Comparison of ENCODE assay signal across 37 cellular contexts in genomic region chr5:150895431-150896428, GRCh38. TPM values are rescaled to one million over a fixed set of nuclear protein-coding genes. Genes with fewer than 3 reads are reported as not detected.
DNase-seq lines count a peak whose midpoint lies in the region; ATAC-seq, FAIRE-seq and TF ChIP-seq lines count a peak whose summit lies in the region.
"Had no signal": no experiment of that assay in that cellular context is flagged by ENCODE, and none has a peak within 500 bp of the region (broad histone marks: within the 10 kb centered on the region; RNA-seq: fewer than 3 reads in every experiment).

No MANE protein-coding gene starts in this region.

- no peak overlapping the region for H2AK9ac ChIP-seq in IMR-90 (replicated peaks; ENCODE audit: low read depth, low read length, poor library complexity)

- H3K23ac ChIP-seq in IMR-90 (ENCODE audit: low read depth, low read length) (no peak overlapping the region), H1 (ENCODE audit: insufficient read length) (no peak overlapping the region)

- H4K91ac ChIP-seq in IMR-90 (ENCODE audit: insufficient read depth, low read depth, low read length) (no peak overlapping the region), H1 (replicated peaks; ENCODE audit: insufficient read length, low read length) (no peak overlapping the region)

- no peak overlapping the region for H2AK5ac ChIP-seq in IMR-90 (ENCODE audit: low read depth, low read length)
- H2AK5ac ChIP-seq in H1 (ENCODE audit: low read depth, low read length) = no peak overlapping the region

- H4K8ac ChIP-seq in IMR-90 (ENCODE audit: low read depth in 2 of 2, low read length in 2 of 2) (no peak overlapping the region), H1 (ENCODE audit: extremely low read depth, insufficient read depth, low read length) (no peak overlapping the region)

- H2BK12ac ChIP-seq in H1 (ENCODE audit: low read depth, low read length) = no peak overlapping the region

- dilution Hi-C loops in IMR-90 (cut with HindIII; ENCODE audit: low sequenced_read_pairs, unreplicated experiment) = no loop called here

- intact Hi-C loops in IMR-90 (cut with micrococcal nuclease) (no loop called here), testis (cut with DNase I; ENCODE audit: low total_unique reads) (no loop called here)

- H3K56ac ChIP-seq in IMR-90 (ENCODE audit: extremely low read depth, insufficient read depth, low read length) (no peak overlapping the region), H1 (replicated peaks; ENCODE audit: insufficient read length, low read depth, low read length) (no peak overlapping the region)

- no peaks in the 10 kb centered on the region for H3K79me1 ChIP-seq in IMR-90 (ENCODE audit: low read depth in 1 of 2, low read length in 2 of 2)
- H3K79me1 ChIP-seq in H1 (ENCODE audit: low read depth, low read length) = no peaks in the 10 kb centered on the region

- POLR2A ChIA-PET in IMR-90 (lab: Charles Lee; ENCODE audit: unreplicated experiment) = no interaction called here
- POLR2A ChIA-PET in H1 (lab: Charles Lee; ENCODE audit: partially characterized antibody) = no interaction called here

- no peak overlapping the region for H3K4me3 ChIP-seq in GM23248
- no peak overlapping the region for H3K4me3 ChIP-seq in IMR-90 (ENCODE audit: insufficient read depth, low read depth, low read length)
- H3K4me3 ChIP-seq in H1 (ENCODE audit: extremely low read depth in 1 of 4, insufficient read depth in 2 of 4, low read depth in 3 of 4, low read length in 4 of 4) = peak overlapping the region in 1 of 4 experiments; percentile 36; a peak in 3 of 8 replicates
- peak overlapping the region; percentile 7 to 57 for H3K4me3 ChIP-seq in muscle layer of duodenum (ENCODE audit: low read depth in 1 of 2, low read length in 2 of 2)
- H3K4me3 ChIP-seq in BE2C (ENCODE audit: low read depth, low read length) = no peak overlapping the region
- H3K4me3 ChIP-seq in testis = no peak overlapping the region
- H3K4me3 ChIP-seq: heart left ventricle, lung, pancreas, thoracic aorta, vagina had no signal

- H3K4me2 ChIP-seq in GM23248 (ENCODE audit: unreplicated experiment) (no peak overlapping the region), IMR-90 (ENCODE audit: low read depth, low read length) (no peak overlapping the region), H1 (ENCODE audit: insufficient read depth in 1 of 2, low read depth in 2 of 2, low read length in 2 of 2) (no peak overlapping the region)

- H4K20me1 ChIP-seq in GM23248 (ENCODE audit: insufficient read depth) (no peaks in the 10 kb centered on the region), IMR-90 (ENCODE audit: insufficient read depth, low read length) (no peaks in the 10 kb centered on the region), H1 (replicated peaks in 1 of 2; ENCODE audit: control insufficient read depth in 1 of 2, insufficient read depth in 2 of 2, low read length in 2 of 2) (no peaks in the 10 kb centered on the region)

- BruUV-seq in IMR-90 (replicated peaks; lab: Mats Ljungman, UMichigan) = TSS peak; percentile 52

- H3K14ac ChIP-seq in IMR-90 (replicated peaks; ENCODE audit: low read depth, low read length) (no peak overlapping the region), H1 (ENCODE audit: insufficient read length) (no peak overlapping the region)

- WGBS in GM23248 (ENCODE audit: low coverage in 1 of 2, low lambda C conversion rate in 2 of 2, missing lambda C conversion rate in 2 of 2), 2 experiments = 83 to 84% methylated on average over 8 of the region's 8 CpGs
- no CpG with 5 or more reads among the region's 8 CpGs for WGBS in IMR-90 (ENCODE audit: extremely low coverage in 2 of 2, insufficient read length in 1 of 2), 2 experiments
- 88% methylated on average over 8 of the region's 8 CpGs; no CpG with 5 or more reads in 1 of the 2 experiments for WGBS in H1 (ENCODE audit: extremely low coverage in 1 of 2, insufficient coverage in 1 of 2, insufficient read length in 1 of 2, insufficient replicate concordance in 2 of 2, low coverage in 1 of 2, low lambda C conversion rate in 2 of 2, missing lambda C conversion rate in 1 of 2), 2 experiments
- WGBS in testis, 2 donors = 95 to 96% methylated on average over 8 of the region's 8 CpGs

- H2AFZ ChIP-seq in GM23248 (no peak overlapping the region), IMR-90 (replicated peaks; ENCODE audit: low read length, poor library complexity) (no peak overlapping the region), H1 (ENCODE audit: low read length) (no peak overlapping the region)

- H3K18ac ChIP-seq in IMR-90 (ENCODE audit: low read depth, low read length) (no peak overlapping the region), H1 (ENCODE audit: extremely low read depth, low read length) (no peak overlapping the region)

- H4K5ac ChIP-seq in IMR-90 (ENCODE audit: low read depth, low read length) = no peak overlapping the region
- no peak overlapping the region for H4K5ac ChIP-seq in H1 (ENCODE audit: insufficient read length, low read depth, low read length)

- H3K27ac ChIP-seq in GM23248 (no peak overlapping the region), IMR-90 (ENCODE audit: insufficient read depth, low read length) (no peak overlapping the region), H1 (ENCODE audit: low read depth, low read length) (no peak overlapping the region), muscle layer of duodenum (ENCODE audit: low read length) (no peak overlapping the region), testis (no peak overlapping the region)
- H3K27ac ChIP-seq: heart left ventricle, pancreas, thoracic aorta, vagina had no signal

- H3K4me1 ChIP-seq in GM23248 (ENCODE audit: insufficient read depth) (no peaks in the 10 kb centered on the region), IMR-90 (ENCODE audit: control insufficient read depth, insufficient read depth, low read length) (no peaks in the 10 kb centered on the region), H1 (replicated peaks in 1 of 4; ENCODE audit: control insufficient read depth in 3 of 4, insufficient read depth in 4 of 4, low read length in 3 of 4) (no peaks in the 10 kb centered on the region), muscle layer of duodenum (ENCODE audit: control insufficient read depth in 1 of 2, insufficient read depth in 2 of 2, low read length in 2 of 2) (no peaks in the 10 kb centered on the region), BE2C (no peaks in the 10 kb centered on the region), testis (no peaks in the 10 kb centered on the region)
- H3K4me1 ChIP-seq: heart left ventricle, pancreas, vagina had no signal

- DNase-seq in GM23248 = peak; percentile 2
- DNase-seq in IMR-90 = no peak
- no peak for DNase-seq in H1 (ENCODE audit: low read depth in 1 of 2, low spot score in 2 of 2)
- no peak for DNase-seq in BE2C
- no peak for DNase-seq in testis
- DNase-seq: activated CD4-positive, alpha-beta memory T cell treated with anti-CD3 and anti-CD28 coated beads for 36 hours; activated CD4-positive, alpha-beta T cell treated with anti-CD3 and anti-CD28 coated beads for 1 hour; activated naive CD4-positive, alpha-beta T cell treated with Interleukin-2 at 50 U/mL for 16 hours; C1 segment of cervical spinal cord; COR-L47; DMS79 treated with DMSO at 0.1 percent for 48 hours; foreskin melanocyte; heart left ventricle; kidney glomerular epithelial cell; NCI-H1105; NCI-H187; NCI-H2171; NCI-H82; pancreas; SHP77 treated with DMSO at 0.1 percent for 48 hours; small intestine; stimulated activated naive CD4-positive, alpha-beta T cell treated with Interleukin-2 at 50 U/mL for 16 hours had no signal

- H3K23me2 ChIP-seq in H1 (ENCODE audit: low read depth, low read length) = no peaks in the 10 kb centered on the region

- H2BK5ac ChIP-seq in IMR-90 (ENCODE audit: low read depth, low read length, poor library complexity, severe bottlenecking) (no peak overlapping the region), H1 (ENCODE audit: low read depth, low read length) (no peak overlapping the region)

- H3K79me2 ChIP-seq in GM23248 (ENCODE audit: insufficient read depth) = no peaks in the 10 kb centered on the region
- H3K79me2 ChIP-seq in H1 (ENCODE audit: control insufficient read depth in 1 of 2, insufficient read depth in 2 of 2, low read length in 2 of 2) = no peaks in the 10 kb centered on the region

- H3K4ac ChIP-seq in IMR-90 (ENCODE audit: low read depth, low read length) = no peak overlapping the region
- no peak overlapping the region for H3K4ac ChIP-seq in H1 (replicated peaks; ENCODE audit: insufficient read length, low read depth, low read length)

- CTCF ChIA-PET in IMR-90 (lab: Yijun Ruan, JAX) (no interaction called here), H1 (lab: Charles Lee; ENCODE audit: partially characterized antibody) (interaction anchor here (0.6 to 1.4 kb wide), 4 partner anchors 8 to 279 kb away, joined by 3 to 4 read pairs (median 4); no protein-coding TSS in a partner anchor)

- H2BK20ac ChIP-seq in IMR-90 (ENCODE audit: low read depth, low read length) = no peak overlapping the region
- H2BK20ac ChIP-seq in H1 (ENCODE audit: low read length) = no peak overlapping the region

- TF ChIP-seq RAD21 in IMR-90 (IDR thresholded peaks at IDR 0.05; ENCODE audit: low read length) (no peak), H1 (IDR thresholded peaks at IDR 0.05 in 1 of 2, conservative IDR thresholded peaks at IDR 0.05 in 1 of 2; ENCODE audit: low read depth in 2 of 2, low read length in 2 of 2) (no peak)

- TF ChIP-seq POLR2A in IMR-90 (IDR thresholded peaks at IDR 0.05; ENCODE audit: low read depth, low read length) (no peak), H1 (IDR thresholded peaks at IDR 0.05; ENCODE audit: control extremely low read depth in 1 of 2, low read depth in 2 of 2, low read length in 2 of 2) (no peak), testis (IDR thresholded peaks at IDR 0.05) (no peak)

- no peak overlapping the region for H3K9ac ChIP-seq in GM23248
- no peak overlapping the region for H3K9ac ChIP-seq in IMR-90 (ENCODE audit: low read depth, low read length)
- H3K9ac ChIP-seq in H1 (replicated peaks in 1 of 4; ENCODE audit: extremely low read depth in 1 of 4, low read depth in 3 of 4, low read length in 3 of 4) = no peak overlapping the region

- 0 out of 2 replicates have a peak, but pooled peaks cover 5% of the 10 kb centered on the region for H3F3A ChIP-seq in GM23248 (ENCODE audit: insufficient read depth)

- TF ChIP-seq CTCF in IMR-90 (conservative IDR thresholded peaks at IDR 0.05; ENCODE audit: low read depth, low read length) (no peak), H1 (IDR thresholded peaks at IDR 0.05; ENCODE audit: control extremely low read depth in 1 of 3, insufficient read depth in 1 of 3, low read depth in 1 of 3, low read length in 3 of 3) (no peak), BE2C (IDR thresholded peaks at IDR 0.05; ENCODE audit: low read depth, low read length) (no peak), testis (IDR thresholded peaks at IDR 0.05) (no peak)

- H3K9me3 ChIP-seq in GM23248 (ENCODE audit: low read depth) (peaks cover 4% of the 10 kb centered on the region), IMR-90 (ENCODE audit: control insufficient read depth, insufficient read depth, low read length) (peaks cover 52% of the 10 kb centered on the region), H1 (ENCODE audit: insufficient read depth in 2 of 2, low read depth in 1 of 2, low read length in 1 of 2) (peaks cover 84 to 85% of the 10 kb centered on the region in 2 experiments), muscle layer of duodenum (ENCODE audit: control insufficient read depth in 1 of 2, low read length in 2 of 2) (peaks cover 80 to 90% of the 10 kb centered on the region in 2 donors), BE2C (peaks cover 19% of the 10 kb centered on the region), testis (no peaks in the 10 kb centered on the region)

- TF ChIP-seq EP300 in H1 (IDR thresholded peaks at IDR 0.05; ENCODE audit: borderline replicate concordance in 1 of 2, low read depth in 2 of 2, low read length in 2 of 2) = no peak

- H2BK120ac ChIP-seq in IMR-90 (ENCODE audit: low read depth, low read length) (no peak overlapping the region), H1 (replicated peaks; ENCODE audit: low read depth, low read length) (no peak overlapping the region)

- peaks cover 28% of the 10 kb centered on the region for H3K36me3 ChIP-seq in GM23248 (ENCODE audit: low read depth)
- peaks cover 14% of the 10 kb centered on the region for H3K36me3 ChIP-seq in IMR-90 (ENCODE audit: control insufficient read depth, insufficient read depth, low read length)
- H3K36me3 ChIP-seq in H1 (ENCODE audit: control insufficient read depth in 2 of 4, insufficient read depth in 4 of 4, low read length in 3 of 4) = peaks cover 3 to 68% (median 39%) of the 10 kb centered on the region in 4 experiments; a peak in 6 of 8 replicates
- peaks cover 21 to 56% of the 10 kb centered on the region in 2 donors for H3K36me3 ChIP-seq in muscle layer of duodenum (ENCODE audit: control insufficient read depth in 1 of 2, insufficient read depth in 2 of 2, low read length in 2 of 2)
- H3K36me3 ChIP-seq in BE2C = peaks cover 55% of the 10 kb centered on the region
- H3K36me3 ChIP-seq in testis (ENCODE audit: low read depth, missing control alignments) = no peaks in the 10 kb centered on the region

- no peaks in the 10 kb centered on the region for H3K9me1 ChIP-seq in IMR-90 (ENCODE audit: insufficient read depth, low read length)

- no peak overlapping the region for H2BK15ac ChIP-seq in IMR-90 (ENCODE audit: low read depth, low read length)
- H2BK15ac ChIP-seq in H1 (ENCODE audit: low read length) = no peak overlapping the region

- H3K9me2 ChIP-seq in GM23248 (ENCODE audit: insufficient read depth) = no peaks in the 10 kb centered on the region

- H3K27me3 ChIP-seq in GM23248 (replicated peaks; ENCODE audit: insufficient read depth) = no peaks in the 10 kb centered on the region
- no peaks in the 10 kb centered on the region for H3K27me3 ChIP-seq in IMR-90 (ENCODE audit: control insufficient read depth, insufficient read depth, low read length)
- no peaks in the 10 kb centered on the region for H3K27me3 ChIP-seq in H1 (replicated peaks in 1 of 4; ENCODE audit: control insufficient read depth in 3 of 4, extremely low read depth in 1 of 4, insufficient read depth in 3 of 4, low read length in 3 of 4)
- H3K27me3 ChIP-seq in muscle layer of duodenum (ENCODE audit: low read depth, low read length) = no peaks in the 10 kb centered on the region
- H3K27me3 ChIP-seq in BE2C = no peaks in the 10 kb centered on the region
- no peaks in the 10 kb centered on the region for H3K27me3 ChIP-seq in testis
- H3K27me3 ChIP-seq: heart left ventricle, pancreas, vagina had no signal

- in situ Hi-C loops in GM23248 (cut with MboI) = no loop called here
- in situ Hi-C loops in IMR-90 (cut with MboI; ENCODE audit: low sequenced_read_pairs) = no loop called here

- FAIRE-seq in H1 (lab: Jason Lieb, UNC) = peak; percentile 24
- FAIRE-seq: pancreas, RCC 7860, small intestine had no signal

- ATAC-seq in IMR-90 (ENCODE audit: low read depth) (no peak), HG02885 (IDR thresholded peaks at IDR 0.05; ENCODE audit: poor library complexity, unreplicated experiment) (no peak)
- ATAC-seq: esophagus mucosa, heart left ventricle, pancreas had no signal

RNA-seq across cellular contexts. Expression of gene ZNF300, which starts 9.1 kb away (rescaled TPM):
- total RNA-seq in GM23248 (2014; rRNA removed; shearing (Covaris generic)) = 2.0 and 5.1 TPM in 2 replicates
- polyA plus RNA-seq in GM23248 (2016; fragmentation: Nextera tagmentation; extraction: Ambion mirVana) (2.9 and 3.0 TPM in 2 replicates), IMR-90 (2012; rRNA removed) (4.2 and 5.2 TPM in 2 replicates), H1 (2011; rRNA removed) (4.1 and 6.7 TPM in 2 replicates), testis (ENCODE audit: insufficient read depth, low read depth, low replicate concordance) (8.3 TPM)
- total RNA-seq in IMR-90 (2012; rRNA removed) (6.1 and 7.5 TPM in 2 replicates), testis (10 to 100 TPM; 13.2 to 15.8 TPM)
- polyA plus RNA-seq in IMR-90 (2012; cell fraction: cytosol; rRNA removed) = 0.35 and 0.83 TPM in 2 replicates
- 1.9 and 16.6 TPM in 2 replicates for polyA plus RNA-seq in IMR-90 (2012; cell fraction: nucleus; rRNA removed; ENCODE audit: low replicate concordance)
- total RNA-seq in H1 (2021; fragmentation: NEBNext Ultra II Directional; extraction: Animal tissue kit (Norgen Biotek cat#: 25700)) = 15.2 and 15.8 TPM in 2 replicates
- 8.6 TPM for polyA plus RNA-seq in H1 (2011; cell fraction: cytosol; rRNA removed)
- polyA plus RNA-seq in H1 (2011; cell fraction: nucleus; rRNA removed) = 9.9 TPM
- 8.0 to 14.9 TPM (median 10.2 TPM) in 4 replicates for polyA plus RNA-seq in H1 (2012, experiment 1 of 2)
- polyA plus RNA-seq in H1 (2012, experiment 2 of 2) = 1.0 TPM
- 13.0 TPM for polyA plus RNA-seq in H1 (2013, experiment 1 of 2)
- polyA plus RNA-seq in H1 (2013, experiment 2 of 2) = 12.4 TPM
- polyA minus RNA-seq in H1 (2011; rRNA and poly(A)+ RNA removed) = 7.6 and 10.4 TPM in 2 replicates
- 5.2 TPM for polyA minus RNA-seq in H1 (2011; cell fraction: cytosol; rRNA and poly(A)+ RNA removed)
- 20.6 TPM for polyA minus RNA-seq in H1 (2011; cell fraction: nucleus; rRNA and poly(A)+ RNA removed)
- polyA plus RNA-seq in BE2C (2012; ENCODE audit: insufficient read depth, insufficient read length, low read depth) = 6.2 TPM

RNA-seq across cellular contexts. Expression of gene IRGM, which starts 49.4 kb away (rescaled TPM):
- total RNA-seq in GM23248 (2014; rRNA removed; shearing (Covaris generic)) = not detected in 2 replicates
- polyA plus RNA-seq in GM23248 (2016; fragmentation: Nextera tagmentation; extraction: Ambion mirVana) (not detected in 2 replicates), IMR-90 (2012; rRNA removed) (not detected in 2 replicates), H1 (2011; rRNA removed) (0.11 TPM in 2 replicates), testis (ENCODE audit: insufficient read depth, low read depth, low replicate concordance) (0.25 TPM)
- total RNA-seq in IMR-90 (2012; rRNA removed) (not detected in 2 replicates), testis (1 to 10 TPM; 1.2 to 2.7 TPM)
- 0.10 TPM in 1 of 2 replicates, not detected in the other for polyA plus RNA-seq in IMR-90 (2012; cell fraction: cytosol; rRNA removed)
- polyA plus RNA-seq in IMR-90 (2012; cell fraction: nucleus; rRNA removed; ENCODE audit: low replicate concordance) = not detected in 2 replicates
- total RNA-seq in H1 (2021; fragmentation: NEBNext Ultra II Directional; extraction: Animal tissue kit (Norgen Biotek cat#: 25700)) = not detected in 2 replicates
- polyA plus RNA-seq in H1 (2011; cell fraction: cytosol; rRNA removed) = 0.19 TPM
- 0.27 TPM for polyA plus RNA-seq in H1 (2011; cell fraction: nucleus; rRNA removed)
- polyA plus RNA-seq in H1 (2012, experiment 1 of 2) = 0.11 TPM in 1 of 4 replicates, not detected in the others
- polyA plus RNA-seq in H1 (2012, experiment 2 of 2) = not detected
- polyA plus RNA-seq in H1 (2013, experiment 1 of 2) = not detected
- polyA plus RNA-seq in H1 (2013, experiment 2 of 2) = not detected
- polyA minus RNA-seq in H1 (2011; rRNA and poly(A)+ RNA removed) = 0.32 and 0.39 TPM in 2 replicates
- polyA minus RNA-seq in H1 (2011; cell fraction: cytosol; rRNA and poly(A)+ RNA removed) = not detected
- 1.4 TPM for polyA minus RNA-seq in H1 (2011; cell fraction: nucleus; rRNA and poly(A)+ RNA removed)
- polyA plus RNA-seq in BE2C (2012; ENCODE audit: insufficient read depth, insufficient read length, low read depth) = 0.43 TPM
- total RNA-seq: esophagus mucosa, H4, heart left ventricle, lung, M059J, NCI-H460, neural crest cell, renal cortical epithelial cell, thoracic aorta had no signal
- polyA plus RNA-seq: adipose tissue, AG04450, IgD-negative memory B cell had no signal

Comparison
In these comparisons a context has a peak if more than half of its experiments do, and no peak if none do; other contexts are left out.
1. H3K4me3 ChIP-seq: peak in muscle layer of duodenum (2 of 2); none in GM23248 (single experiment), IMR-90 (single experiment), BE2C (single experiment) and testis (0 of 2).